Comparison of ENCODE assay signal across 1 cellular context in genomic region chr7:14637968-14638367, GRCh38.
TF ChIP-seq lines count a peak whose summit lies in the region.

No MANE protein-coding gene starts in this region.

TF ChIP-seq in SK-N-SH treated with all-trans-retinoic acid at 6 μM for 48 hours, 23 proteins besides CTCF, POLR2A, EP300 and RAD21 (continued from another document):
- TF ChIP-seq PATZ1 (CRISPR knock-in tag; IDR thresholded peaks at IDR 0.05; ENCODE audit: borderline replicate concordance) (no peak), GLIS3 (CRISPR knock-in tag; IDR thresholded peaks at IDR 0.05) (no peak), POU6F1 (CRISPR knock-in tag; IDR thresholded peaks at IDR 0.05; ENCODE audit: borderline replicate concordance, low read depth) (no peak), PPARA (CRISPR knock-in tag; IDR thresholded peaks at IDR 0.05; ENCODE audit: borderline replicate concordance) (no peak), RARB (CRISPR knock-in tag; IDR thresholded peaks at IDR 0.05) (no peak), CSRNP3 (CRISPR knock-in tag; IDR thresholded peaks at IDR 0.05) (no peak), ARNTL (CRISPR knock-in tag; IDR thresholded peaks at IDR 0.05; ENCODE audit: borderline replicate concordance, low read depth) (no peak)
